13 cellular contexts compared by ENCODE assay signal in the genomic region with DNA sequence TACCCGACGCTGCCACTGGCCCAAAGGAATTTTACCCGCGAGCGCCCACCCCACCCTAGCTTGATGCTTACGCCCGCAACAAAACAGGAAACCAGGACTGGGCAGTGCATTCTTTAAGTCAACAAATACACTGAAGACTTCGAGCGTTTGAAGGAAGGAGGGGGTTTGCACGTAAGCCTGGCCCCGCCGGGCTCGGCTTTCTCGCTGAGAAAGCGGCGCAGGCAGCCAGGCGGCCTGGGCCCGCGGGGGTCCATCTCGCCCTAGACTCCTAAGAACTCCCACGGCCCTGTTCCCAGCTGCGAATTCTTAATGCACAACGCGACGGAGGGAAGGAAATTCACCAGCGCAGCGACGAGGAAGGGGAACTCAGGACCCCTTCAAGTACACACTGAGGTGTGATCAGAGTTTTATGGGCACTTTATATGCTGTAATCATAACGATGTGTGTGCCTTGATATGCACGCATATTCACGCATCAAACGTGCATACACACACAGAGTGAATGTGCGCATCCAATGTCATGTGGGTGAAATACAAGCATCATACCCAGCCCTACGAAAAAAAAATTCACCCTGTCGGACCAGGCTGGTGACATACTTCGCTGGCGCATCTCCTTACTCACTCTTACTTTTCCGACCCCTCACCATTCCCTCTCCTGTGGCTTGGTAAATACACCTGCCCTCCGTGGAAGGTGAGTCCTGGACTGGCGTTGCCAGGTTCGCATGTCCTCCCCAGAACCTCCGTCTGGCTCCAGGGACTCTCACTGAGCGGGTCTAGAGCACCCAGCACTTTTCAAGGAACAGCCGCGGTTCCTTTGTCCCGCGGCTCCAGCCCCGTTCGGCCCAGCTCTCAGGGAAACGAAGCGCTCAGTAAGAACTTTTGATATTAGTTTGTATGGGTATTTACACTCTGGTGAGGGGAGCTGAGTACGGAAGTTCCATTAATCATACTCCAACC. TPM values are rescaled to one million over a fixed set of nuclear protein-coding genes. Genes with fewer than 3 reads are reported as not detected.
DNase-seq lines count a peak whose midpoint lies in the region; ATAC-seq, FAIRE-seq and TF ChIP-seq lines count a peak whose summit lies in the region.
"Had no signal": no experiment of that assay in that cellular context is flagged by ENCODE, and none has a peak within 500 bp of the region (broad histone marks: within the 10 kb centered on the region; RNA-seq: fewer than 3 reads in every experiment).

No MANE protein-coding gene starts in this region.

- H3K9me1 ChIP-seq in endothelial cell of umbilical vein (replicated peaks; ENCODE audit: control insufficient read depth, extremely low read depth, insufficient read depth, low read length), result no peaks in the 10 kb centered on the region

- H3K4ac ChIP-seq in trophoblast cell (ENCODE audit: low read depth, low read length), result no peak overlapping the region

- H2BK120ac ChIP-seq in trophoblast cell (ENCODE audit: insufficient read depth, low read length, poor library complexity), result no peak overlapping the region

- POLR2A ChIA-PET in endothelial cell of umbilical vein (lab: Charles Lee), result no interaction called here

- no peak overlapping the region for H2BK12ac ChIP-seq in trophoblast cell (ENCODE audit: low read length)

- H3K9me2 ChIP-seq in MM.1S (replicated peaks; ENCODE audit: insufficient read depth, low read length), result no peaks in the 10 kb centered on the region

- peak; percentile 18 for FAIRE-seq in endothelial cell of umbilical vein (lab: Jason Lieb, UNC)
- FAIRE-seq: GM18507 had no signal

- H2BK5ac ChIP-seq in trophoblast cell (ENCODE audit: low read depth, low read length, poor library complexity), result no peak overlapping the region

- no peaks in the 10 kb centered on the region for H3K36me3 ChIP-seq in endothelial cell of umbilical vein (ENCODE audit: control insufficient read depth in 2 of 2, extremely low read depth in 1 of 2, insufficient read depth in 2 of 2, low read length in 2 of 2)
- no peaks in the 10 kb centered on the region for H3K36me3 ChIP-seq in trophoblast cell (ENCODE audit: control insufficient read depth in 1 of 2, insufficient read depth in 2 of 2, low read length in 2 of 2)
- H3K36me3 ChIP-seq in heart right ventricle, result no peaks in the 10 kb centered on the region
- H3K36me3 ChIP-seq in MM.1S (replicated peaks; ENCODE audit: insufficient read depth, low read length), result no peaks in the 10 kb centered on the region

- no peak overlapping the region for H4K12ac ChIP-seq in trophoblast cell (ENCODE audit: low read depth, low read length)

- dilution Hi-C loops in endothelial cell of umbilical vein (cut with MboI; ENCODE audit: extremely low pct_ligation_motif_present, low sequenced_read_pairs), result no loop called here

- ATAC-seq in heart right ventricle, result no peak

- H3K14ac ChIP-seq in trophoblast cell (ENCODE audit: low read length), result no peak overlapping the region

- no peaks in the 10 kb centered on the region for H4K20me1 ChIP-seq in endothelial cell of umbilical vein (replicated peaks; ENCODE audit: control insufficient read depth, extremely low read depth, insufficient read depth, low read length)
- H4K20me1 ChIP-seq in MM.1S (ENCODE audit: insufficient read depth, low read length), result no peaks in the 10 kb centered on the region

- H3K4me1 ChIP-seq in endothelial cell of umbilical vein (ENCODE audit: control insufficient read depth, extremely low read depth, insufficient read depth, low read length) (peaks cover 16% of the 10 kb centered on the region), trophoblast cell (ENCODE audit: control insufficient read depth in 1 of 2, insufficient read depth in 2 of 2, low read length in 2 of 2) (peaks cover 6 to 12% of the 10 kb centered on the region in 2 experiments), heart right ventricle (peaks cover 0 to 39% (median 21%) of the 10 kb centered on the region in 9 donors), MM.1S (ENCODE audit: low read length) (no peaks in the 10 kb centered on the region)

- H2AK5ac ChIP-seq in trophoblast cell (ENCODE audit: low read length), result no peak overlapping the region

- H3K27ac ChIP-seq in endothelial cell of umbilical vein (ENCODE audit: insufficient read depth, low read depth, low read length) (no peak overlapping the region), trophoblast cell (ENCODE audit: low read depth, low read length) (no peak overlapping the region), heart right ventricle (no peak overlapping the region), MM.1S (ENCODE audit: low read length) (no peak overlapping the region)
- H3K27ac ChIP-seq: HL-60 had no signal

- no peak overlapping the region for H4K8ac ChIP-seq in trophoblast cell (ENCODE audit: low read depth, low read length)

- H3K4me3 ChIP-seq in endothelial cell of umbilical vein (replicated peaks in 1 of 3; ENCODE audit: insufficient read depth in 1 of 3, low read depth in 1 of 3, low read length in 3 of 3) (no peak overlapping the region), trophoblast cell (ENCODE audit: low read depth, low read length) (no peak overlapping the region), heart right ventricle (peak overlapping the region in 3 of 10 donors; percentile 10 to 33 (median 10)), MM.1S (ENCODE audit: low read length) (no peak overlapping the region)

- no peaks in the 10 kb centered on the region for H3K9me3 ChIP-seq in endothelial cell of umbilical vein (replicated peaks; ENCODE audit: control insufficient read depth, insufficient read depth, low read length)
- peaks cover 8% of the 10 kb centered on the region for H3K9me3 ChIP-seq in trophoblast cell (ENCODE audit: insufficient read depth, low read depth, low read length)
- no peaks in the 10 kb centered on the region for H3K9me3 ChIP-seq in heart right ventricle
- H3K9me3 ChIP-seq in MM.1S (replicated peaks; ENCODE audit: insufficient read depth, low read length), result no peaks in the 10 kb centered on the region

- intact Hi-C loops in endothelial cell of umbilical vein (cut with micrococcal nuclease), result no loop called here
- intact Hi-C loops in heart right ventricle (cut with DNase I), result loop anchor here in 7 of 10 donors (5.0 to 10.0 kb wide), 7 partner anchors 379 to 889 kb away; no protein-coding TSS in a partner anchor

- H3K23ac ChIP-seq in trophoblast cell (ENCODE audit: low read length), result no peak overlapping the region

- no peak overlapping the region for H4K91ac ChIP-seq in trophoblast cell (ENCODE audit: low read depth, low read length)

- CTCF ChIA-PET in endothelial cell of umbilical vein (lab: Charles Lee), result interaction anchor here (0.7 to 2.5 kb wide), 8 partner anchors 10 to 888 kb away, joined by 3 to 22 read pairs (median 4); no protein-coding TSS in a partner anchor

- WGBS in trophoblast cell (ENCODE audit: extremely low coverage, insufficient coverage, insufficient read length), result no CpG with 5 or more reads among the region's 52 CpGs
- 6 to 8% methylated on average over 52 of the region's 52 CpGs for WGBS in heart right ventricle, 2 donors

- H3K27me3 ChIP-seq in endothelial cell of umbilical vein (ENCODE audit: control insufficient read depth in 2 of 2, insufficient read depth in 2 of 2, low read length in 2 of 2) (peaks cover 79 to 81% of the 10 kb centered on the region in 2 experiments), trophoblast cell (ENCODE audit: insufficient read depth, low read length) (peaks cover 75% of the 10 kb centered on the region), heart right ventricle (peaks cover 48 to 100% (median 99%) of the 10 kb centered on the region in 7 donors), MM.1S (replicated peaks; ENCODE audit: insufficient read depth, low read length) (peaks cover 51% of the 10 kb centered on the region)

- peak; percentile 34 for DNase-seq in CD1c-positive myeloid dendritic cell (ENCODE audit: extremely low spot score)
- peak; percentile 81 for DNase-seq in HT-29 (ENCODE audit: low spot score)
- no peak for DNase-seq in endothelial cell of umbilical vein (ENCODE audit: low read depth, low spot score)
- peak in 1 of 2 donors; percentile 42 for DNase-seq in trophoblast cell
- DNase-seq in GDM1 (lab: John Stamatoyannopoulos, UW), result no peak
- DNase-seq in AML-193 (lab: John Stamatoyannopoulos, UW), result no peak
- DNase-seq in heart right ventricle, result no peak
- DNase-seq in MM.1S, result no peak
- DNase-seq: activated T-cell treated with anti-CD3 and anti-CD28 coated beads, Interleukin-2, amount 50 U/mL, for 24 hours; central memory CD4-positive, alpha-beta T cell; NCI-H146 had no signal

- no peak overlapping the region for H3K18ac ChIP-seq in trophoblast cell (ENCODE audit: low read length)

- H3K9ac ChIP-seq in endothelial cell of umbilical vein (replicated peaks; ENCODE audit: extremely low read depth, insufficient read depth, low read length), result no peak overlapping the region
- no peak overlapping the region for H3K9ac ChIP-seq in trophoblast cell (ENCODE audit: low read length)
- H3K9ac ChIP-seq in MM.1S (ENCODE audit: low read length), result no peak overlapping the region

- H3K4me2 ChIP-seq in endothelial cell of umbilical vein (ENCODE audit: insufficient read depth, low read length) (peak overlapping the region; percentile 3), trophoblast cell (ENCODE audit: low read length) (peak overlapping the region; percentile 44), MM.1S (ENCODE audit: low read depth, low read length) (no peak overlapping the region)

- TF ChIP-seq POLR2A in endothelial cell of umbilical vein (IDR thresholded peaks at IDR 0.05; ENCODE audit: low read depth, low read length), result no peak

- H3F3A ChIP-seq in MM.1S (ENCODE audit: insufficient read depth, low read length), result no peaks in the 10 kb centered on the region

- no peaks in the 10 kb centered on the region for H3K79me2 ChIP-seq in endothelial cell of umbilical vein (ENCODE audit: control insufficient read depth, insufficient read depth, low read length)
- H3K79me2 ChIP-seq in trophoblast cell (ENCODE audit: control insufficient read depth, insufficient read depth, low read length, poor library complexity), result no peaks in the 10 kb centered on the region
- no peaks in the 10 kb centered on the region for H3K79me2 ChIP-seq in MM.1S (ENCODE audit: low read length)

- H3K79me1 ChIP-seq in trophoblast cell (ENCODE audit: low read length), result no peaks in the 10 kb centered on the region

- BruUV-seq in endothelial cell of umbilical vein (replicated peaks; lab: Mats Ljungman, UMichigan), result no TSS peak

- no peak overlapping the region for H2AFZ ChIP-seq in endothelial cell of umbilical vein (ENCODE audit: low read depth, low read length)
- H2AFZ ChIP-seq in trophoblast cell (ENCODE audit: insufficient read depth, low read length, poor library complexity), result no peak overlapping the region
- H2AFZ ChIP-seq in MM.1S (ENCODE audit: low read length), result no peak overlapping the region

- TF ChIP-seq CTCF in endothelial cell of umbilical vein (IDR thresholded peaks at IDR 0.05; ENCODE audit: extremely low read depth in 1 of 2, insufficient read depth in 1 of 2, low read depth in 1 of 2, low read length in 2 of 2), result no peak
- TF ChIP-seq CTCF in heart right ventricle (IDR thresholded peaks at IDR 0.05), result no peak
- no peak for TF ChIP-seq CTCF in MM.1S (IDR thresholded peaks at IDR 0.05; ENCODE audit: low read length)

RNA-seq across cellular contexts. Expression of gene HOXA13, which starts 5.7 kb away (rescaled TPM):
- 19.8 and 22.2 TPM in 2 replicates for total RNA-seq in HT-29 (2014; rRNA removed; shearing (Covaris generic))
- 0.09 and 0.22 TPM in 2 replicates for total RNA-seq in endothelial cell of umbilical vein
- 0.02 TPM in 1 of 2 replicates, not detected in the other for polyA plus RNA-seq in endothelial cell of umbilical vein
- 0.01 TPM in 2 replicates for polyA plus RNA-seq in endothelial cell of umbilical vein (2011; cell fraction: cytosol; rRNA removed)
- polyA plus RNA-seq in endothelial cell of umbilical vein (2011; cell fraction: nucleus; rRNA removed), result 0.03 TPM in 1 of 2 replicates, not detected in the other
- polyA plus RNA-seq in endothelial cell of umbilical vein (2012), result not detected in 2 replicates
- not detected in 2 replicates for polyA minus RNA-seq in endothelial cell of umbilical vein
- 0.72 TPM for polyA minus RNA-seq in endothelial cell of umbilical vein (2011; cell fraction: cytosol; rRNA and poly(A)+ RNA removed)
- not detected in 2 replicates for polyA minus RNA-seq in endothelial cell of umbilical vein (2011; cell fraction: nucleus; rRNA and poly(A)+ RNA removed)
- polyA plus RNA-seq in trophoblast cell (2013), result 0.82 and 1.00 TPM in 2 replicates
- not detected for total RNA-seq in heart right ventricle
- not detected for polyA plus RNA-seq in heart right ventricle

RNA-seq across cellular contexts. Expression of gene HOXA11, which starts 20.6 kb away (rescaled TPM):
- total RNA-seq in HT-29 (2014; rRNA removed; shearing (Covaris generic)), result 67.7 and 74.3 TPM in 2 replicates
- 15.2 and 16.7 TPM in 2 replicates for total RNA-seq in endothelial cell of umbilical vein
- 10.4 and 10.8 TPM in 2 replicates for polyA plus RNA-seq in endothelial cell of umbilical vein
- polyA plus RNA-seq in endothelial cell of umbilical vein (2011; cell fraction: cytosol; rRNA removed), result 8.2 and 9.7 TPM in 2 replicates
- polyA plus RNA-seq in endothelial cell of umbilical vein (2011; cell fraction: nucleus; rRNA removed), result 4.6 and 5.5 TPM in 2 replicates
- polyA plus RNA-seq in endothelial cell of umbilical vein (2012), result 11.6 TPM in 2 replicates
- polyA minus RNA-seq in endothelial cell of umbilical vein, result 6.6 and 8.6 TPM in 2 replicates
- polyA minus RNA-seq in endothelial cell of umbilical vein (2011; cell fraction: cytosol; rRNA and poly(A)+ RNA removed), result 2.8 TPM
- polyA minus RNA-seq in endothelial cell of umbilical vein (2011; cell fraction: nucleus; rRNA and poly(A)+ RNA removed), result 3.6 and 3.7 TPM in 2 replicates
- polyA plus RNA-seq in trophoblast cell (2013), result 1.5 and 2.2 TPM in 2 replicates
- total RNA-seq in heart right ventricle, result not detected
- not detected for polyA plus RNA-seq in heart right ventricle

RNA-seq across cellular contexts. Expression of gene HOXA10, which starts 31.5 kb away (rescaled TPM):
- 78.9 and 86.4 TPM in 2 replicates for total RNA-seq in HT-29 (2014; rRNA removed; shearing (Covaris generic))
- total RNA-seq in endothelial cell of umbilical vein (24.4 and 27.6 TPM in 2 replicates), heart right ventricle (under 1 TPM in 1 of 10 donors, not detected in 9; 0.19 TPM)
- polyA plus RNA-seq in endothelial cell of umbilical vein (23.7 and 30.3 TPM in 2 replicates), heart right ventricle (under 1 TPM in 1 of 2 donors, not detected in 1; 0.03 TPM)
- polyA plus RNA-seq in endothelial cell of umbilical vein (2011; cell fraction: cytosol; rRNA removed), result 15.8 and 19.0 TPM in 2 replicates
- 16.7 TPM in 2 replicates for polyA plus RNA-seq in endothelial cell of umbilical vein (2011; cell fraction: nucleus; rRNA removed)
- polyA plus RNA-seq in endothelial cell of umbilical vein (2012), result 15.1 and 20.3 TPM in 2 replicates
- polyA minus RNA-seq in endothelial cell of umbilical vein, result 24.4 and 30.3 TPM in 2 replicates
- 3.2 TPM for polyA minus RNA-seq in endothelial cell of umbilical vein (2011; cell fraction: cytosol; rRNA and poly(A)+ RNA removed)
- polyA minus RNA-seq in endothelial cell of umbilical vein (2011; cell fraction: nucleus; rRNA and poly(A)+ RNA removed), result 8.0 and 9.1 TPM in 2 replicates
- polyA plus RNA-seq in trophoblast cell (2013), result 1.5 and 2.1 TPM in 2 replicates

RNA-seq across cellular contexts. Expression of gene EVX1, which starts 37.0 kb away (rescaled TPM):
- total RNA-seq in HT-29 (2014; rRNA removed; shearing (Covaris generic)), result 0.31 TPM in 1 of 2 replicates, not detected in the other
- total RNA-seq in endothelial cell of umbilical vein, result not detected in 2 replicates
- not detected in 2 replicates for polyA plus RNA-seq in endothelial cell of umbilical vein
- polyA plus RNA-seq in endothelial cell of umbilical vein (2011; cell fraction: cytosol; rRNA removed), result not detected in 2 replicates
- polyA plus RNA-seq in endothelial cell of umbilical vein (2011; cell fraction: nucleus; rRNA removed), result not detected in 2 replicates
- not detected in 2 replicates for polyA plus RNA-seq in endothelial cell of umbilical vein (2012)
- polyA minus RNA-seq in endothelial cell of umbilical vein, result not detected in 2 replicates
- not detected for polyA minus RNA-seq in endothelial cell of umbilical vein (2011; cell fraction: cytosol; rRNA and poly(A)+ RNA removed)
- not detected in 2 replicates for polyA minus RNA-seq in endothelial cell of umbilical vein (2011; cell fraction: nucleus; rRNA and poly(A)+ RNA removed)
- 0.78 and 0.81 TPM in 2 replicates for polyA plus RNA-seq in trophoblast cell (2013)
- not detected for total RNA-seq in heart right ventricle
- polyA plus RNA-seq in heart right ventricle, result not detected

RNA-seq across cellular contexts. Expression of gene HOXA9, which starts 40.3 kb away (rescaled TPM):
- total RNA-seq in HT-29 (2014; rRNA removed; shearing (Covaris generic)), result 96.1 and 99.2 TPM in 2 replicates
- total RNA-seq in endothelial cell of umbilical vein (61.6 and 62.9 TPM in 2 replicates), heart right ventricle (not detected)
- polyA plus RNA-seq in endothelial cell of umbilical vein (47.2 and 84.1 TPM in 2 replicates), heart right ventricle (not detected)
- 44.6 and 46.3 TPM in 2 replicates for polyA plus RNA-seq in endothelial cell of umbilical vein (2011; cell fraction: cytosol; rRNA removed)
- 94.3 and 108 TPM in 2 replicates for polyA plus RNA-seq in endothelial cell of umbilical vein (2011; cell fraction: nucleus; rRNA removed)
- polyA plus RNA-seq in endothelial cell of umbilical vein (2012), result 32.3 and 47.7 TPM in 2 replicates
- 8.0 and 11.3 TPM in 2 replicates for polyA minus RNA-seq in endothelial cell of umbilical vein
- not detected for polyA minus RNA-seq in endothelial cell of umbilical vein (2011; cell fraction: cytosol; rRNA and poly(A)+ RNA removed)
- 14.0 and 22.7 TPM in 2 replicates for polyA minus RNA-seq in endothelial cell of umbilical vein (2011; cell fraction: nucleus; rRNA and poly(A)+ RNA removed)
- polyA plus RNA-seq in trophoblast cell (2013), result 1.2 and 1.5 TPM in 2 replicates

Comparison
In these comparisons a context has a peak if more than half of its experiments do, and no peak if none do; other contexts are left out.
1. DNase-seq: peak in CD1c-positive myeloid dendritic cell (single experiment) and HT-29 (single experiment); none in endothelial cell of umbilical vein (single experiment), GDM1 (single experiment), AML-193 (0 of 2), heart right ventricle (0 of 2) and MM.1S (single experiment).
2. RNA of gene HOXA13, which starts 5.7 kb away (total RNA-seq): 19.8 to 22.2 TPM in HT-29; 0.09 to 0.22 TPM in endothelial cell of umbilical vein and not detected in heart right ventricle; every median in the first group is over 10 times any median in the second.
3. RNA of gene HOXA11, which starts 20.6 kb away (total RNA-seq): 67.7 to 74.3 TPM in HT-29 and 15.2 to 16.7 TPM in endothelial cell of umbilical vein; not detected in heart right ventricle; every median in the first group is over 10 times any median in the second.
4. RNA of gene HOXA10, which starts 31.5 kb away (total RNA-seq): 78.9 to 86.4 TPM in HT-29 and 24.4 to 27.6 TPM in endothelial cell of umbilical vein; 0.19 TPM in heart right ventricle; every median in the first group is over 10 times any median in the second.